In genomic region chr6:12158686-12159415, GRCh38 we compare ENCODE assay signal across 1 cellular context.
TF ChIP-seq lines count a peak whose summit lies in the region.

No MANE protein-coding gene starts in this region.

TF ChIP-seq in HepG2, 621 proteins besides CTCF, POLR2A, EP300 and RAD21 (continued from another document):
- TF ChIP-seq E2F2 (CRISPR knock-in tag; IDR thresholded peaks at IDR 0.05; ENCODE audit: borderline replicate concordance) (no peak), ZSCAN30 (CRISPR knock-in tag; IDR thresholded peaks at IDR 0.05) (no peak), MEF2D (CRISPR knock-in tag; IDR thresholded peaks at IDR 0.05) (no peak), SAP130 (CRISPR knock-in tag; IDR thresholded peaks at IDR 0.05; ENCODE audit: low read depth) (no peak)
TF ChIP-seq in HepG2: peak in this region for 0.
